Comparison of ENCODE assay signal across 8 cellular contexts in genomic region chr6:137944403-137945148, GRCh38.
DNase-seq lines count a peak whose midpoint lies in the region; ATAC-seq, FAIRE-seq and TF ChIP-seq lines count a peak whose summit lies in the region.
"Not testable (repeated sequence)": the region's sequence is repeated elsewhere in the genome, so short reads cannot be mapped to it uniquely, and the experiment has no call there.

No MANE protein-coding gene starts in this region.

- ATAC-seq in activated naive CD4-positive, alpha-beta T cell treated with anti-CD3 and anti-CD28 coated beads, Interleukin-2, amount 50 U/mL, for 72 hours = peak; percentile 31 to 44

- H2AFZ ChIP-seq in GM23248 = 0 out of 2 replicates have a peak overlapping the region, but pooled peaks have one; percentile 34

- DNase-seq in EH (ENCODE audit: low read depth) (peak; percentile 80), GM23248 (peak; percentile 73), RCC 7860 (ENCODE audit: low spot score) (peak; percentile 31), fibroblast of the aortic adventitia (ENCODE audit: low read depth) (peak; percentile 77), myocyte (ENCODE audit: low read depth) (peak; percentile 61)
- DNase-seq in activated naive CD4-positive, alpha-beta T cell treated with anti-CD3 and anti-CD28 coated beads, Interleukin-2, amount 50 U/mL, for 72 hours (ENCODE audit: low spot score in 2 of 2); type B pancreatic cell (ENCODE audit: extremely low spot score, unreplicated experiment): not testable (repeated sequence)

- H3K36me3 ChIP-seq in GM23248 (ENCODE audit: low read depth) = not testable (repeated sequence)

- not testable (repeated sequence) for H3K27ac ChIP-seq in GM23248

- not testable (repeated sequence) for H3K9me3 Mint-ChIP-seq in activated naive CD4-positive, alpha-beta T cell treated with anti-CD3 and anti-CD28 coated beads, Interleukin-2, amount 50 U/mL, for 72 hours; type B pancreatic cell

- H3K9me2 ChIP-seq in GM23248 (ENCODE audit: insufficient read depth) = not testable (repeated sequence)

- H3K36me3 Mint-ChIP-seq in activated naive CD4-positive, alpha-beta T cell treated with anti-CD3 and anti-CD28 coated beads, Interleukin-2, amount 50 U/mL, for 72 hours; type B pancreatic cell: not testable (repeated sequence)

- H3K4me3 Mint-ChIP-seq in type B pancreatic cell = peak overlapping the region; percentile 26

- H3K79me2 ChIP-seq in GM23248 (ENCODE audit: insufficient read depth) = not testable (repeated sequence)

- peak overlapping the region; percentile 79 for H3K4me2 ChIP-seq in GM23248 (ENCODE audit: unreplicated experiment)

- TF ChIP-seq CTCF in fibroblast of the aortic adventitia (IDR thresholded peaks at IDR 0.05; ENCODE audit: insufficient read depth, low read length) = peak; percentile 81
- TF ChIP-seq CTCF in type B pancreatic cell (conservative IDR thresholded peaks at IDR 0.05) = peak; percentile 80

- not testable (repeated sequence) for H3K4me1 Mint-ChIP-seq in type B pancreatic cell (ENCODE audit: unreplicated experiment)

- H3K4me3 ChIP-seq in GM23248 = peak overlapping the region; percentile 57
- not testable (repeated sequence) for H3K4me3 ChIP-seq in fibroblast of the aortic adventitia (ENCODE audit: low read depth, low read length)

- 1 to 5% methylated on average over 5 of the region's 5 CpGs for WGBS in GM23248 (ENCODE audit: low coverage in 1 of 2, low lambda C conversion rate in 2 of 2, missing lambda C conversion rate in 2 of 2), 2 experiments

- not testable (repeated sequence) for H3F3A ChIP-seq in GM23248 (ENCODE audit: insufficient read depth)

- peak overlapping the region; percentile 30; the same call in 1 of the 2 replicates for H3K9ac ChIP-seq in GM23248

- peak; percentile 44 for FAIRE-seq in RCC 7860 (lab: Jason Lieb, UNC)

- in situ Hi-C loops in GM23248 (cut with MboI) = loop anchor here (10.0 kb wide), 1 partner anchor 230 kb away; no protein-coding TSS in a partner anchor

- H4K20me1 ChIP-seq in GM23248 (ENCODE audit: insufficient read depth) = not testable (repeated sequence)

- H3K27me3 Mint-ChIP-seq in type B pancreatic cell = not testable (repeated sequence)

- H3K27ac Mint-ChIP-seq in activated naive CD4-positive, alpha-beta T cell treated with anti-CD3 and anti-CD28 coated beads, Interleukin-2, amount 50 U/mL, for 72 hours = not testable (repeated sequence)
- peak overlapping the region; percentile 73 for H3K27ac Mint-ChIP-seq in type B pancreatic cell

- not testable (repeated sequence) for H3K4me1 ChIP-seq in GM23248 (ENCODE audit: insufficient read depth)

- not testable (repeated sequence) for TF ChIP-seq EP300 in Ishikawa (IDR thresholded peaks at IDR 0.05; ENCODE audit: borderline replicate concordance)

- TF ChIP-seq RAD21 in Ishikawa (IDR thresholded peaks at IDR 0.05; ENCODE audit: low read depth) = peak; percentile 64

- H3K9me3 ChIP-seq in GM23248 (ENCODE audit: low read depth) = not testable (repeated sequence)

- not testable (repeated sequence) for H3K27me3 ChIP-seq in GM23248 (replicated peaks; ENCODE audit: insufficient read depth)
